Comparison of ENCODE assay signal across 8 cellular contexts in genomic region chr19:4676955-4677731, GRCh38. TPM values are rescaled to one million over a fixed set of nuclear protein-coding genes. Genes with fewer than 3 reads are reported as not detected.
DNase-seq lines count a peak whose midpoint lies in the region; ATAC-seq and TF ChIP-seq lines count a peak whose summit lies in the region.

No MANE protein-coding gene starts in this region.

- H3K27me3 ChIP-seq in right lobe of liver: no peaks in the 10 kb centered on the region

- H3K4me3 ChIP-seq in right lobe of liver: no peak overlapping the region

- H3K4me1 ChIP-seq in right lobe of liver: no peaks in the 10 kb centered on the region

- 96% methylated on average over 4 of the region's 17 CpGs for WGBS in right lobe of liver (ENCODE audit: insufficient coverage, low coverage, low lambda C conversion rate, missing lambda C conversion rate)

- TF ChIP-seq CTCF in right lobe of liver (IDR thresholded peaks at IDR 0.05): peak; percentile 45 to 59 (median 53)

- peak; percentile 64 to 70 (median 65) for ATAC-seq in right lobe of liver
- no peak for ATAC-seq in HG03045 (IDR thresholded peaks at IDR 0.05; ENCODE audit: unreplicated experiment)

- no peak for TF ChIP-seq POLR2A in right lobe of liver (IDR thresholded peaks at IDR 0.05)

- H3K9me3 ChIP-seq in right lobe of liver: no peaks in the 10 kb centered on the region

- no peak overlapping the region for H3K27ac ChIP-seq in right lobe of liver

- intact Hi-C loops in right lobe of liver (cut with DNase I): no loop called here

- peak; percentile 47 for DNase-seq in stimulated activated CD4-positive, alpha-beta T cell treated with anti-CD3 and anti-CD28 coated beads, Interleukin-15, amount 100 ng/mL, for 24 hours
- DNase-seq in stimulated activated CD4-positive, alpha-beta T cell treated with anti-CD3 and anti-CD28 coated beads, Interleukin-12 subunit alpha, Interleukin-12 subunit beta, amount 100 ng/mL, for 4 hours: no peak
- DNase-seq in NCI-H82 treated with DMSO at 0.1 percent for 48 hours (lab: John Stamatoyannopoulos, UW; ENCODE audit: unreplicated experiment) (peak; percentile 7), cerebellar cortex (ENCODE audit: low spot score) (peak; percentile 93), right lobe of liver (no peak), AML-193 (lab: John Stamatoyannopoulos, UW) (no peak), NCI-H1930 (lab: John Stamatoyannopoulos, UW) (no peak)

- peaks cover 0 to 62% (median 12%) of the 10 kb centered on the region in 4 donors for H3K36me3 ChIP-seq in right lobe of liver

RNA-seq across cellular contexts. Expression of gene MYDGF, which starts 7.0 kb away (rescaled TPM):
- total RNA-seq in right lobe of liver: 10 to 100 TPM; 58.2 to 98.7 (median 72.2) TPM

RNA-seq across cellular contexts. Expression of gene TNFAIP8L1, which starts 37.8 kb away (rescaled TPM):
- total RNA-seq in right lobe of liver: 10 to 100 TPM; 16.6 to 26.4 (median 22.8) TPM

RNA-seq across cellular contexts. Expression of gene DPP9, which starts 46.5 kb away (rescaled TPM):
- 100 to 1,000 TPM in 1 of 6 experiments, 10 to 100 TPM in 5; 47.3 to 118 (median 54.5) TPM for total RNA-seq in right lobe of liver

Comparison
In these comparisons a context has a peak if more than half of its experiments do, and no peak if none do; other contexts are left out.
1. DNase-seq: peak in stimulated activated CD4-positive, alpha-beta T cell treated with anti-CD3 and anti-CD28 coated beads, Interleukin-15, amount 100 ng/mL, for 24 hours (single experiment), NCI-H82 treated with DMSO at 0.1 percent for 48 hours (single experiment) and cerebellar cortex (single experiment); none in stimulated activated CD4-positive, alpha-beta T cell treated with anti-CD3 and anti-CD28 coated beads, Interleukin-12 subunit alpha, Interleukin-12 subunit beta, amount 100 ng/mL, for 4 hours (single experiment), right lobe of liver (0 of 3), AML-193 (0 of 2) and NCI-H1930 (0 of 2).